In the genomic region with DNA sequence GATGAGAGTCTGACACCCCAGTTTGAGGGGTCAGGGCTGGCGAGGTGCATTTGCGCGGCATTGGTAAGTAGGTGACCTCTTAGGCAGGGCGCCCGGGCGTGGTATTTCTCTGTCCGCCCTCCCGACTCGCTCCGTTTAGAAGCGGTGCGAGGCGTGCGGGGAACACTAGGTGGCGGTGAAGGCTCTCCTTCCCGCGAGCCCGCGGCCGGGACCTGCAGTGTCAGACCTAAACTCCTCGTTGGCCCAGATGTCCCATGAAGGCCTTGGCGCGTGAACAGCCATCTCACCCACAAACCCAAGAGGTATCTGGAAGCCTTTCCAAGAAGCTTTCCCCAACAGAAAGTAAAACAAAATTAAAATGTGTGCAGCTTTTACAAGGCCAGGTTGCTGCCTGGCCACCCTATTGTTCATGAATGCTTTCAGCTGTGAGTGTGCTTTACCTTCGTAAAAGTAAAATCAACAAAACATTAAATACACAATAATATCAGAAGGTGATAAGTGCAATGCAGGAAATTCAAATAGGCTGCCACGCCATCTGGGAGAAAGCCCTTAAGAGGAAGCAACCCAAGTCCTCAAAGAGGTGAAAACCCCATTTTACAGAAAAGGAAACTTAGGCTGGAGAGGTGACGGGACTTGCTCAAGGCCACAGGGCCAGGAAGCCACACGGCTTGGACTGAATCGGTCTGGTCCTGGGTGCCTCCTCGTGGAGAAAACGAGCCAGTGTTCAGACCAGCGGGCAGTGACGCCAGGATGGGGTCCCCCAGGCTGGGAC, we compare ENCODE assay signal across 8 cellular contexts.
DNase-seq lines count a peak whose midpoint lies in the region; ATAC-seq and TF ChIP-seq lines count a peak whose summit lies in the region.

No MANE protein-coding gene starts in this region.

- H3K9me3 ChIP-seq in Loucy (ENCODE audit: insufficient read depth, low read depth, low read length) (no peaks in the 10 kb centered on the region), SK-N-SH (no peaks in the 10 kb centered on the region)

- CTCF ChIA-PET in SK-N-SH (lab: Yijun Ruan, JAX): interaction anchor here (0.6 to 4.5 kb wide), 44 partner anchors 8 to 841 kb away, joined by 3 to 29 read pairs (median 4); partner anchors contain the start of gene ISL2
- CTCF ChIA-PET in activated naive CD4-positive, alpha-beta T cell treated with anti-CD3 and anti-CD28 coated beads for 36 hours (lab: Charles Lee): interaction anchor here (0.5 to 1.6 kb wide), 9 partner anchors 8 to 652 kb away, joined by 3 to 5 read pairs (median 3); no protein-coding TSS in a partner anchor

- no peak overlapping the region for H3K27ac Mint-ChIP-seq in GM23338
- no peak overlapping the region for H3K27ac Mint-ChIP-seq in activated naive CD4-positive, alpha-beta T cell treated with anti-CD3 and anti-CD28 coated beads for 36 hours
- H3K27ac Mint-ChIP-seq in type B pancreatic cell: peak overlapping the region; percentile 76

- H3K4me2 ChIP-seq in GM23338: peak overlapping the region; percentile 46
- H3K4me2 ChIP-seq in Loucy (ENCODE audit: low read depth, low read length, poor library complexity, severe bottlenecking): peak overlapping the region; percentile 49
- peak overlapping the region; percentile 34; the same call in 1 of the 2 replicates for H3K4me2 ChIP-seq in SK-N-SH

- H3F3A ChIP-seq in GM23338 (replicated peaks; ENCODE audit: low read depth) (no peaks in the 10 kb centered on the region), Loucy (ENCODE audit: low read depth) (no peaks in the 10 kb centered on the region), SK-N-SH (replicated peaks; ENCODE audit: insufficient read depth) (no peaks in the 10 kb centered on the region)

- H3K4me3 ChIP-seq in GM23338: peak overlapping the region; percentile 27; the same call in 1 of the 2 replicates
- H3K4me3 ChIP-seq in Loucy (ENCODE audit: low read length, poor library complexity, severe bottlenecking): peak overlapping the region; percentile 31
- H3K4me3 ChIP-seq in SK-N-SH (ENCODE audit: low read depth in 2 of 2, low read length in 1 of 2): no peak overlapping the region; a peak in 1 of 4 replicates

- H3K27me3 ChIP-seq in GM23338 (ENCODE audit: insufficient read depth) (peaks cover 18% of the 10 kb centered on the region), Loucy (ENCODE audit: insufficient read depth, low read length, poor library complexity, severe bottlenecking) (no peaks in the 10 kb centered on the region), SK-N-SH (ENCODE audit: insufficient read depth) (no peaks in the 10 kb centered on the region)

- H3K4me1 ChIP-seq in GM23338 (ENCODE audit: insufficient read depth) (no peaks in the 10 kb centered on the region; the same call in 1 of the 2 replicates), Loucy (ENCODE audit: insufficient read depth, low read length, poor library complexity, severe bottlenecking) (peaks cover 2% of the 10 kb centered on the region), SK-N-SH (ENCODE audit: control insufficient read depth in 1 of 2, insufficient read depth in 2 of 2, low read depth in 1 of 2, low read length in 1 of 2) (peaks cover 2 to 11% of the 10 kb centered on the region in 2 experiments; a peak in 1 of 4 replicates)

- H3K9me3 Mint-ChIP-seq in GM23338 (peaks cover 2% of the 10 kb centered on the region; the same call in 2 of the 3 replicates), type B pancreatic cell (peaks cover 3% of the 10 kb centered on the region)
- H3K9me3 Mint-ChIP-seq in activated naive CD4-positive, alpha-beta T cell treated with anti-CD3 and anti-CD28 coated beads for 36 hours: no peaks in the 10 kb centered on the region

- POLR2A ChIA-PET in SK-N-SH (lab: Yijun Ruan, JAX): interaction anchor here (1.5 kb wide), 1 partner anchor 145 kb away, joined by 3 read pairs; no protein-coding TSS in a partner anchor

- H3K27ac ChIP-seq in GM23338 (ENCODE audit: low read depth) (no peak overlapping the region), SK-N-SH (ENCODE audit: low read depth in 2 of 2, low read length in 1 of 2) (no peak overlapping the region)

- no peak for TF ChIP-seq EP300 in SK-N-SH (IDR thresholded peaks at IDR 0.05; ENCODE audit: borderline replicate concordance in 1 of 2, low read depth in 1 of 2, low read length in 1 of 2)

- 47% methylated on average over 15 of the region's 32 CpGs for WGBS in SK-N-SH (ENCODE audit: low lambda C conversion rate)

- DNase-seq in Daoy (ENCODE audit: low read depth): peak; percentile 79
- peak; percentile 96 for DNase-seq in GM23338 (ENCODE audit: low spot score)
- DNase-seq in SK-N-SH: peak; percentile 93
- peak; percentile 83 for DNase-seq in activated naive CD4-positive, alpha-beta T cell treated with anti-CD3 and anti-CD28 coated beads for 36 hours
- DNase-seq in glomerular visceral epithelial cell (ENCODE audit: extremely low spot score): peak; percentile 79
- DNase-seq in posterior cingulate gyrus: peak; percentile 61 to 97 (median 82)
- DNase-seq in type B pancreatic cell (ENCODE audit: extremely low spot score, unreplicated experiment): peak; percentile 86

- H3K4me3 Mint-ChIP-seq in GM23338 (peak overlapping the region; percentile 26; the same call in 2 of the 3 replicates), type B pancreatic cell (peak overlapping the region; percentile 78)
- no peak overlapping the region for H3K4me3 Mint-ChIP-seq in activated naive CD4-positive, alpha-beta T cell treated with anti-CD3 and anti-CD28 coated beads for 36 hours

- no peaks in the 10 kb centered on the region for H3K36me3 ChIP-seq in GM23338 (ENCODE audit: insufficient read depth)
- H3K36me3 ChIP-seq in Loucy (ENCODE audit: insufficient read depth, low read length): no peaks in the 10 kb centered on the region
- H3K36me3 ChIP-seq in SK-N-SH (replicated peaks in 1 of 2; ENCODE audit: control insufficient read depth in 1 of 2, insufficient read depth in 2 of 2, low read length in 1 of 2): no peaks in the 10 kb centered on the region

- H3K27me3 Mint-ChIP-seq in GM23338 (ENCODE audit: insufficient read depth, low read depth, poor library complexity) (peaks cover 22% of the 10 kb centered on the region), type B pancreatic cell (peaks cover 16% of the 10 kb centered on the region)
- H3K27me3 Mint-ChIP-seq in activated naive CD4-positive, alpha-beta T cell treated with anti-CD3 and anti-CD28 coated beads for 36 hours (ENCODE audit: low read depth): peaks cover 56% of the 10 kb centered on the region

- ATAC-seq in GM23338: peak; percentile 92

- intact Hi-C loops in activated naive CD4-positive, alpha-beta T cell treated with anti-CD3 and anti-CD28 coated beads for 36 hours (cut with micrococcal nuclease): loop anchor here (1.0 to 2.0 kb wide), 3 partner anchors 140 to 675 kb away; no protein-coding TSS in a partner anchor
- intact Hi-C loops in posterior cingulate gyrus (cut with DNase I): loop anchor here (5.0 to 10.0 kb wide), 3 partner anchors 141 to 684 kb away; no protein-coding TSS in a partner anchor

- H3K9me2 ChIP-seq in GM23338 (ENCODE audit: insufficient read depth) (no peaks in the 10 kb centered on the region), Loucy (replicated peaks; ENCODE audit: low read depth, low read length) (no peaks in the 10 kb centered on the region), SK-N-SH (no peaks in the 10 kb centered on the region)

- H3K36me3 Mint-ChIP-seq in GM23338 (ENCODE audit: low read depth) (no peaks in the 10 kb centered on the region), type B pancreatic cell (peaks cover 4% of the 10 kb centered on the region)
- no peaks in the 10 kb centered on the region for H3K36me3 Mint-ChIP-seq in activated naive CD4-positive, alpha-beta T cell treated with anti-CD3 and anti-CD28 coated beads for 36 hours (ENCODE audit: low read depth)

- peak; percentile 70 to 94 for TF ChIP-seq CTCF in GM23338 (conservative IDR thresholded peaks at IDR 0.05; ENCODE audit: low read depth in 2 of 2)
- TF ChIP-seq CTCF in Loucy (conservative IDR thresholded peaks at IDR 0.05; ENCODE audit: low read length): peak; percentile 88
- peak; percentile 85 for TF ChIP-seq CTCF in SK-N-SH (IDR thresholded peaks at IDR 0.05)
- peak; percentile 92 for TF ChIP-seq CTCF in type B pancreatic cell (conservative IDR thresholded peaks at IDR 0.05)

- peak; percentile 93 for TF ChIP-seq RAD21 in SK-N-SH (IDR thresholded peaks at IDR 0.05; ENCODE audit: low read length)

- no peaks in the 10 kb centered on the region for H3K79me2 ChIP-seq in GM23338 (replicated peaks; ENCODE audit: insufficient read depth)
- no peaks in the 10 kb centered on the region for H3K79me2 ChIP-seq in Loucy (ENCODE audit: insufficient read depth, low read length)
- H3K79me2 ChIP-seq in SK-N-SH (ENCODE audit: insufficient read depth): no peaks in the 10 kb centered on the region

- H2AFZ ChIP-seq in GM23338 (peak overlapping the region; percentile 85), Loucy (ENCODE audit: low read length) (peak overlapping the region; percentile 84), SK-N-SH (ENCODE audit: low read depth) (peak overlapping the region; percentile 56; the same call in 1 of the 2 replicates)

- H3K4me1 Mint-ChIP-seq in GM23338 (peaks cover 21% of the 10 kb centered on the region), type B pancreatic cell (ENCODE audit: unreplicated experiment) (peaks cover 23% of the 10 kb centered on the region)
- H3K4me1 Mint-ChIP-seq in activated naive CD4-positive, alpha-beta T cell treated with anti-CD3 and anti-CD28 coated beads for 36 hours (ENCODE audit: low read depth): peaks cover 13% of the 10 kb centered on the region

- H4K20me1 ChIP-seq in GM23338 (replicated peaks; ENCODE audit: insufficient read depth) (no peaks in the 10 kb centered on the region), Loucy (ENCODE audit: insufficient read depth, low read length, poor library complexity, severe bottlenecking) (no peaks in the 10 kb centered on the region), SK-N-SH (ENCODE audit: insufficient read depth) (no peaks in the 10 kb centered on the region)

- H3K9ac ChIP-seq in Loucy (ENCODE audit: low read depth, low read length, poor library complexity, severe bottlenecking): no peak overlapping the region
- H3K9ac ChIP-seq in SK-N-SH: no peak overlapping the region

TF ChIP-seq in GM23338, 12 proteins besides CTCF, POLR2A, EP300 and RAD21:
- TF ChIP-seq ZNF331 (CRISPR knock-in tag; IDR thresholded peaks at IDR 0.05; ENCODE audit: low read depth) (no peak), CREB1 (CRISPR knock-in tag; IDR thresholded peaks at IDR 0.05; ENCODE audit: low read depth) (peak; percentile 23; the same call in 1 of the 2 replicates)

TF ChIP-seq in SK-N-SH, 30 proteins besides CTCF, POLR2A, EP300 and RAD21:
- no peak for TF ChIP-seq NFIC (IDR thresholded peaks at IDR 0.05; ENCODE audit: borderline replicate concordance)
- TF ChIP-seq POLR2AphosphoS5 (IDR thresholded peaks at IDR 0.05; ENCODE audit: low read depth, low read length): no peak
- no peak for TF ChIP-seq TAF1 (IDR thresholded peaks at IDR 0.05; ENCODE audit: borderline replicate concordance, low read depth, low read length)
- peak; percentile 88 for TF ChIP-seq SMC3 (IDR thresholded peaks at IDR 0.05; ENCODE audit: low read depth, low read length)
- no peak for TF ChIP-seq RCOR1 (IDR thresholded peaks at IDR 0.05; ENCODE audit: low read length)

Comparison
In these comparisons a context has a peak if more than half of its experiments do, and no peak if none do; other contexts are left out.
1. H3K4me3 ChIP-seq: peak in GM23338 (single experiment) and Loucy (single experiment); none in SK-N-SH (0 of 2).
2. Peak in every context shown above with its lines, with median percentiles within 50 percentile points of each other: DNase-seq, H2AFZ ChIP-seq, H3K4me2 ChIP-seq and CTCF ChIP-seq.